8 cellular contexts compared by ENCODE assay signal in the genomic region with DNA sequence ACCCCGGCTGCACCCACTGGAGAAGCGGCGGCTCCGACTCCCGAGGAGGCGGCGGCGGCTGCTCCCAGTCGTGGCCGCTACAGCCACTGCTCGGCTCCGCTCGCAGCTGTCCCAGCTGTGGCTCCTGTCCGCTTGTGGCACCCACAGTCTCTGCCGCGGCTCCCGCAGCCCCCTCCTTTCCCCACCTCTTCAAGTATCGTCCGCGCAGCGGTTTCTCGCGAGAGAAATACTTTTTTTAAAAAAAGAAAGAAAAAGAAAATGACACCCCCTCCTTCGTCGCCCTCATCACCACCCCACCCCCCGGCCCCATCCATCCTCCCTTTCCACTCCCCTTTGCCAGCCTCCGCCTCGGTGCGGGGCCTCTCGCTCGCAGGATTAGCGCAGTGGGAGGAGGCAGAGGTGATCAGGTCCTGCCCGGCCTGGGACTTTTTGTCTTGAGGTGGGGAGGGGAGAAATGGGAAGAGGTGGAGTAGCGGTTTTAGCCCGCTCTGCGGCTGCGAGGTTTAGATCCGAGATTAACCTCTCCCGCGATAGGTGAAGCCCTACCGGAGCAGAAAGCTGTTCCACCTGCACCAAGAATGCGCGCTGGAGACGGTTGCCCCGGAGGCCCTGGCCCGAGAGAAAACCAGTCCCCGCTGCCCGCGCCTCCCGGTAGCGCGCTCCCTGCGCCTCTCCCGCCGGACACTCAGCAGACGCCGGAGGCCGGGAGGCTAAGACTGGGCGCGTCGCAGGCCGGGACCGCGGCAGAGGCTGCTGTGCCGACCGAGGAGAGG. TPM values are rescaled to one million over a fixed set of nuclear protein-coding genes. Genes with fewer than 3 reads are reported as not detected.
DNase-seq lines count a peak whose midpoint lies in the region; ATAC-seq and TF ChIP-seq lines count a peak whose summit lies in the region.

A gene (minus strand): TSS at position 152 of the 773 bp plus-strand sequence. CDS start 940 bp downstream, outside the sequence.

- CTCF ChIA-PET in AG04450 (lab: Charles Lee), result interaction anchor here (0.7 to 1.0 kb wide), 3 partner anchors 156 to 1077 kb away, joined by 3 read pairs; no protein-coding TSS in a partner anchor

- DNase-seq in AG04450 (ENCODE audit: low read depth, low spot score), result peak; percentile 78
- peak; percentile 95 for DNase-seq in NCI-H226
- DNase-seq in caudate nucleus (lab: John Stamatoyannopoulos, UW), result peak in 54 of 61 donors; percentile 52 to 94 (median 82)
- peak; percentile 0 to 23 (median 11) for DNase-seq in immature natural killer cell
- DNase-seq in gastrocnemius medialis, result peak; percentile 33 to 53
- no peak for DNase-seq in SKM-1 (lab: John Stamatoyannopoulos, UW; ENCODE audit: unreplicated experiment)

- no peaks in the 10 kb centered on the region for H3K9me3 Mint-ChIP-seq in immature natural killer cell

- intact Hi-C loops in gastrocnemius medialis (cut with DNase I; ENCODE audit: low total_unique reads), result loop anchor here (10.0 kb wide), 3 partner anchors 141 to 251 kb away; no protein-coding TSS in a partner anchor

- no peaks in the 10 kb centered on the region for H3K4me1 ChIP-seq in gastrocnemius medialis

- TF ChIP-seq POLR2A in gastrocnemius medialis (IDR thresholded peaks at IDR 0.05), result peak; percentile 53 to 76

- H3K4me1 Mint-ChIP-seq in immature natural killer cell, result no peaks in the 10 kb centered on the region

- H3K27me3 Mint-ChIP-seq in immature natural killer cell (ENCODE audit: low read depth in 3 of 3), result peaks cover 2 to 12% (median 3%) of the 10 kb centered on the region in 3 donors

- POLR2A ChIA-PET in AG04450 (lab: Yijun Ruan, JAX), result interaction anchor here (0.6 to 1.7 kb wide), 14 partner anchors 14 to 287 kb away, joined by 3 to 6 read pairs (median 4); a partner anchor contains a TSS

- peak within 1 kb of the TSS; percentile 33 to 67 (median 63) for H3K4me3 Mint-ChIP-seq in immature natural killer cell

- no peaks in the 10 kb centered on the region for H3K36me3 Mint-ChIP-seq in immature natural killer cell

- ATAC-seq in GM18498 (IDR thresholded peaks at IDR 0.05; ENCODE audit: unreplicated experiment) (peak; percentile 74), HG02678 (IDR thresholded peaks at IDR 0.05; ENCODE audit: unreplicated experiment) (peak; percentile 65), gastrocnemius medialis (peak; percentile 58)

- no peak for TF ChIP-seq CTCF in AG04450 (IDR thresholded peaks at IDR 0.05; ENCODE audit: low read depth, low read length)
- TF ChIP-seq CTCF in gastrocnemius medialis (IDR thresholded peaks at IDR 0.05 in 4 of 5, conservative IDR thresholded peaks at IDR 0.05 in 1 of 5), result no peak

- no peaks in the 10 kb centered on the region for H3K9me3 ChIP-seq in AG04450 (ENCODE audit: control insufficient read depth, insufficient read depth, low read length)
- no peaks in the 10 kb centered on the region for H3K9me3 ChIP-seq in gastrocnemius medialis

- no peak within 1 kb of the TSS for H3K27ac Mint-ChIP-seq in immature natural killer cell

- in situ Hi-C loops in gastrocnemius medialis (cut with MboI; ENCODE audit: low sequenced_read_pairs in 4 of 4), result loop anchor here in 2 of 4 donors (25.0 kb wide), 1 partner anchor 283 kb away; no protein-coding TSS in a partner anchor

- peak within 1 kb of the TSS; percentile 69 for H3K27ac ChIP-seq in AG04450 (ENCODE audit: low read depth, low read length)
- peak within 1 kb of the TSS; percentile 87 for H3K27ac ChIP-seq in caudate nucleus (ENCODE audit: low read depth, low read length)
- H3K27ac ChIP-seq in gastrocnemius medialis, result peak within 1 kb of the TSS; percentile 64 to 75 (median 74)

- peak within 1 kb of the TSS; percentile 90 for H3K4me3 ChIP-seq in AG04450 (ENCODE audit: low read depth, low read length)
- H3K4me3 ChIP-seq in gastrocnemius medialis, result peak within 1 kb of the TSS; percentile 64 to 74 (median 68)

- H3K27me3 ChIP-seq in AG04450 (ENCODE audit: control insufficient read depth, insufficient read depth, low read length) (no peaks in the 10 kb centered on the region), gastrocnemius medialis (peaks cover 4 to 22% (median 8%) of the 10 kb centered on the region in 3 donors)

- H3K36me3 ChIP-seq in gastrocnemius medialis, result no peaks in the 10 kb centered on the region

RNA-seq across cellular contexts. Expression of the gene that starts here (rescaled TPM):
- polyA plus RNA-seq in AG04450 (2011; rRNA removed) (424 and 530 TPM in 2 replicates), immature natural killer cell (under 1 TPM in 1 of 3 donors, not detected in 2; 0.22 TPM)
- polyA minus RNA-seq in AG04450 (2011; rRNA and poly(A)+ RNA removed), result 904 and 984 TPM in 2 replicates
- 10 to 100 TPM; 13.0 to 28.0 (median 20.9) TPM for total RNA-seq in gastrocnemius medialis

Comparison
In these comparisons a context has a peak if more than half of its experiments do, and no peak if none do; other contexts are left out.
1. RNA of the gene that starts here (polyA plus RNA-seq): 424 to 530 TPM in AG04450; 0.22 TPM in immature natural killer cell; every median in the first group is over 100 times any median in the second.
2. Peak in DNase-seq in immature natural killer cell; RNA of the gene not detected or under 1 TPM.
3. Peak in every context shown above with its lines, with median percentiles within 50 percentile points of each other: H3K27ac ChIP-seq and ATAC-seq.